11 cellular contexts compared by ENCODE assay signal in genomic region chr9:92535940-92536850, GRCh38. TPM values are rescaled to one million over a fixed set of nuclear protein-coding genes. Genes with fewer than 3 reads are reported as not detected.
DNase-seq lines count a peak whose midpoint lies in the region; ATAC-seq and TF ChIP-seq lines count a peak whose summit lies in the region.
"Had no signal": no experiment of that assay in that cellular context is flagged by ENCODE, and none has a peak within 500 bp of the region (broad histone marks: within the 10 kb centered on the region; RNA-seq: fewer than 3 reads in every experiment).

ECM2 (minus strand) TSS chr9:92535990; CDS start chr9:92522866, 13,124 bp downstream.

- peaks cover 11% of the 10 kb centered on the region for H3K4me1 ChIP-seq in smooth muscle cell (ENCODE audit: low read depth)

- peak within 1 kb of the TSS; percentile 85 for H2AFZ ChIP-seq in smooth muscle cell (ENCODE audit: low read depth)

- POLR2A ChIA-PET in activated CD8-positive, alpha-beta T cell treated with anti-CD3 and anti-CD28 coated beads, Interleukin-2, amount 10 ng/mL, durations not matched to agents 7 days and 5 days (lab: Charles Lee), result no interaction called here

- peak within 1 kb of the TSS; percentile 71 for H3K4me2 ChIP-seq in smooth muscle cell

- no peak within 1 kb of the TSS for H3K27ac Mint-ChIP-seq in activated CD8-positive, alpha-beta T cell treated with anti-CD3 and anti-CD28 coated beads, Interleukin-2, amount 10 ng/mL, durations not matched to agents 7 days and 5 days
- H3K27ac Mint-ChIP-seq: T-helper 1 cell treated with Interleukin-12 subunit alpha and Interleukin-12 subunit beta and Interleukin-4 antibody, amounts not matched to agents 30 μg/mL and 1 μg/mL, for 36 hours had no signal

- TF ChIP-seq CTCF in GM12864 (IDR thresholded peaks at IDR 0.05; ENCODE audit: low read depth, low read length, missing control alignments), result no peak
- no peak for TF ChIP-seq CTCF in smooth muscle cell (IDR thresholded peaks at IDR 0.05; ENCODE audit: borderline replicate concordance, insufficient read depth, poor library complexity, severe bottlenecking)

- no peaks in the 10 kb centered on the region for H3K9me3 Mint-ChIP-seq in activated CD8-positive, alpha-beta T cell treated with anti-CD3 and anti-CD28 coated beads, Interleukin-2, amount 10 ng/mL, durations not matched to agents 7 days and 5 days (ENCODE audit: insufficient read depth)
- H3K9me3 Mint-ChIP-seq: T-helper 1 cell treated with Interleukin-12 subunit alpha and Interleukin-12 subunit beta and Interleukin-4 antibody, amounts not matched to agents 30 μg/mL and 1 μg/mL, for 36 hours had no signal

- CTCF ChIA-PET in activated CD8-positive, alpha-beta T cell treated with anti-CD3 and anti-CD28 coated beads, Interleukin-2, amount 10 ng/mL, durations not matched to agents 7 days and 5 days (lab: Charles Lee), result no interaction called here

- DNase-seq in GM12864 (ENCODE audit: low read depth) (no peak), brain pericyte (ENCODE audit: low read depth, low spot score) (peak; percentile 16), left lobe of liver (ENCODE audit: low spot score) (peak; percentile 51), smooth muscle cell (lab: John Stamatoyannopoulos, UW; ENCODE audit: unreplicated experiment) (no peak), COR-L47 (lab: John Stamatoyannopoulos, UW) (no peak), NCI-H1417 treated with DMSO at 0.1 percent for 48 hours (lab: John Stamatoyannopoulos, UW) (no peak)
- no peak for DNase-seq in activated CD8-positive, alpha-beta T cell treated with anti-CD3 and anti-CD28 coated beads, Interleukin-2, amount 10 ng/mL, durations not matched to agents 7 days and 5 days
- DNase-seq: activated naive CD4-positive, alpha-beta T cell treated with Interleukin-2 at 50 U/mL for 16 hours; NCI-H1105 had no signal

- no peak within 1 kb of the TSS for H3K9ac ChIP-seq in smooth muscle cell (ENCODE audit: low read depth)

- H3K79me2 ChIP-seq in smooth muscle cell (ENCODE audit: low read depth), result no peaks in the 10 kb centered on the region

- no peaks in the 10 kb centered on the region for H3K9me3 ChIP-seq in smooth muscle cell (replicated peaks; ENCODE audit: low read depth)

- ATAC-seq in left lobe of liver (peak; percentile 68), HG03520 (IDR thresholded peaks at IDR 0.05; ENCODE audit: unreplicated experiment) (no peak)
- no peak for ATAC-seq in activated CD8-positive, alpha-beta T cell treated with anti-CD3 and anti-CD28 coated beads, Interleukin-2, amount 10 ng/mL, durations not matched to agents 7 days and 5 days

- H3F3A ChIP-seq in smooth muscle cell (ENCODE audit: low read depth), result no peaks in the 10 kb centered on the region

- H3K36me3 Mint-ChIP-seq in activated CD8-positive, alpha-beta T cell treated with anti-CD3 and anti-CD28 coated beads, Interleukin-2, amount 10 ng/mL, durations not matched to agents 7 days and 5 days (ENCODE audit: low read depth), result no peaks in the 10 kb centered on the region

- H3K36me3 ChIP-seq in smooth muscle cell (ENCODE audit: low read depth), result no peaks in the 10 kb centered on the region

- no peaks in the 10 kb centered on the region for H3K4me1 Mint-ChIP-seq in activated CD8-positive, alpha-beta T cell treated with anti-CD3 and anti-CD28 coated beads, Interleukin-2, amount 10 ng/mL, durations not matched to agents 7 days and 5 days (ENCODE audit: low read depth)

- no peaks in the 10 kb centered on the region for H3K27me3 Mint-ChIP-seq in activated CD8-positive, alpha-beta T cell treated with anti-CD3 and anti-CD28 coated beads, Interleukin-2, amount 10 ng/mL, durations not matched to agents 7 days and 5 days (ENCODE audit: low read depth)

- H3K4me3 Mint-ChIP-seq in activated CD8-positive, alpha-beta T cell treated with anti-CD3 and anti-CD28 coated beads, Interleukin-2, amount 10 ng/mL, durations not matched to agents 7 days and 5 days, result no peak within 1 kb of the TSS
- H3K4me3 Mint-ChIP-seq: T-helper 1 cell treated with Interleukin-12 subunit alpha and Interleukin-12 subunit beta and Interleukin-4 antibody, amounts not matched to agents 30 μg/mL and 1 μg/mL, for 36 hours had no signal

- 88% methylated on average over 7 of the region's 7 CpGs for WGBS in smooth muscle cell (ENCODE audit: low lambda C conversion rate)

- H3K27ac ChIP-seq in smooth muscle cell (ENCODE audit: low read depth), result peak within 1 kb of the TSS; percentile 49

- H4K20me1 ChIP-seq in smooth muscle cell (ENCODE audit: low read depth), result no peaks in the 10 kb centered on the region

- H3K27me3 ChIP-seq in smooth muscle cell (ENCODE audit: low read depth), result no peaks in the 10 kb centered on the region

- H3K4me3 ChIP-seq in GM12864 (ENCODE audit: low read depth, low read length) (peak within 1 kb of the TSS; percentile 39; the same call in 1 of the 2 replicates), smooth muscle cell (peak within 1 kb of the TSS; percentile 37)

RNA-seq across cellular contexts. Expression of gene ECM2, which starts in this region (rescaled TPM):
- total RNA-seq in left lobe of liver (21.0 TPM), smooth muscle cell (0.27 and 0.85 TPM in 2 replicates)
- polyA plus RNA-seq in smooth muscle cell, result 0.37 and 0.50 TPM in 2 replicates
- not detected for total RNA-seq in activated CD8-positive, alpha-beta T cell treated with anti-CD3 and anti-CD28 coated beads, Interleukin-2, amount 10 ng/mL, durations not matched to agents 7 days and 5 days

Comparison
In these comparisons a context has a peak if more than half of its experiments do, and no peak if none do; other contexts are left out.
1. RNA of gene ECM2 (total RNA-seq): 21.0 TPM in left lobe of liver (single experiment); 0.27 to 0.85 TPM in smooth muscle cell and not detected in activated CD8-positive, alpha-beta T cell treated with anti-CD3 and anti-CD28 coated beads, Interleukin-2, amount 10 ng/mL, durations not matched to agents 7 days and 5 days; every median in the first group is over 10 times any median in the second.
2. DNase-seq: peak in brain pericyte (single experiment) and left lobe of liver (single experiment); none in GM12864 (single experiment), smooth muscle cell (single experiment), activated CD8-positive, alpha-beta T cell treated with anti-CD3 and anti-CD28 coated beads, Interleukin-2, amount 10 ng/mL, durations not matched to agents 7 days and 5 days (single experiment), COR-L47 (single experiment) and NCI-H1417 treated with DMSO at 0.1 percent for 48 hours (single experiment).